ENCODE assay signal across 9 cellular contexts in genomic region chr3:139319428-139320402, GRCh38. TPM values are rescaled to one million over a fixed set of nuclear protein-coding genes. Genes with fewer than 3 reads are reported as not detected.
DNase-seq lines count a peak whose midpoint lies in the region; ATAC-seq and TF ChIP-seq lines count a peak whose summit lies in the region.
"Had no signal": no experiment of that assay in that cellular context is flagged by ENCODE, and none has a peak within 500 bp of the region (broad histone marks: within the 10 kb centered on the region; RNA-seq: fewer than 3 reads in every experiment).

No MANE protein-coding gene starts in this region.

- POLR2A ChIA-PET in A673 (lab: Charles Lee; ENCODE audit: low non-redundant PET): no interaction called here

- no peaks in the 10 kb centered on the region for H3K36me3 ChIP-seq in A673 (ENCODE audit: insufficient read depth, low read length, poor library complexity, severe bottlenecking)

- no TSS peak for BruUV-seq in A673 (replicated peaks; lab: Mats Ljungman, UMichigan)

- H3K4me3 ChIP-seq in A673 (ENCODE audit: low read depth, low read length, poor library complexity, severe bottlenecking) (no peak overlapping the region), epithelial cell of esophagus (ENCODE audit: low read length) (no peak overlapping the region)

- CTCF ChIA-PET in A673 (lab: Charles Lee): interaction anchor here (0.6 to 1.3 kb wide), 3 partner anchors 9 to 384 kb away, joined by 3 to 18 read pairs (median 3); no protein-coding TSS in a partner anchor

- H3K27me3 ChIP-seq in A673 (replicated peaks; ENCODE audit: insufficient read depth, low read depth, low read length, poor library complexity): peaks cover 25% of the 10 kb centered on the region

- no peaks in the 10 kb centered on the region for H3K4me1 ChIP-seq in A673 (ENCODE audit: insufficient read depth, low read length, poor library complexity, severe bottlenecking)

- TF ChIP-seq CTCF in A673 (conservative IDR thresholded peaks at IDR 0.05; ENCODE audit: low read depth, low read length): peak; percentile 56
- peak; percentile 20 for TF ChIP-seq CTCF in epithelial cell of esophagus (IDR thresholded peaks at IDR 0.05; ENCODE audit: insufficient read depth, low read depth, low read length, missing control alignments)

- H3K27ac ChIP-seq in A673 (ENCODE audit: low read depth, low read length, poor library complexity, severe bottlenecking): no peak overlapping the region

- ATAC-seq in HG02798 (IDR thresholded peaks at IDR 0.05; ENCODE audit: poor library complexity, unreplicated experiment) (no peak), HG03175 (IDR thresholded peaks at IDR 0.05; ENCODE audit: unreplicated experiment) (no peak)

- intact Hi-C loops in A673 (cut with micrococcal nuclease; ENCODE audit: unreplicated experiment): loop anchor here (10.0 kb wide), 1 partner anchor 725 kb away; the partner anchor contains the start of gene CEP70

- DNase-seq in A673 (ENCODE audit: low spot score) (peak; percentile 45), Daoy (ENCODE audit: low read depth) (peak; percentile 28), NCI-H82 (lab: John Stamatoyannopoulos, UW) (peak; percentile 69), epithelial cell of esophagus (ENCODE audit: low read depth) (no peak), activated T-cell treated with anti-CD3 and anti-CD28 coated beads for 4 hours (no peak)
- DNase-seq in activated effector memory CD4-positive, alpha-beta T cell treated with Interleukin-2 at 50 U/mL for 16 hours: no peak
- DNase-seq: NCI-H226 had no signal

- no peaks in the 10 kb centered on the region for H3K9me3 ChIP-seq in A673 (ENCODE audit: low read depth, low read length, poor library complexity, severe bottlenecking)

RNA-seq across cellular contexts. Expression of gene MRPS22, which starts 24.1 kb away (rescaled TPM):
- total RNA-seq in A673 (2021): 61.6 and 61.9 TPM in 2 replicates
- 163 and 204 TPM in 2 replicates for total RNA-seq in Daoy (2014; rRNA removed; shearing (Covaris generic))

Comparison
In these comparisons a context has a peak if more than half of its experiments do, and no peak if none do; other contexts are left out.
1. DNase-seq: peak in A673 (single experiment), Daoy (single experiment) and NCI-H82 (single experiment); none in epithelial cell of esophagus (single experiment), activated effector memory CD4-positive, alpha-beta T cell treated with Interleukin-2 at 50 U/mL for 16 hours (single experiment) and activated T-cell treated with anti-CD3 and anti-CD28 coated beads for 4 hours (single experiment).